ENCODE assay signal across 8 cellular contexts in genomic region chr10:119602241-119603095, GRCh38. TPM values are rescaled to one million over a fixed set of nuclear protein-coding genes. Genes with fewer than 3 reads are reported as not detected.
A peak's percentile ranks its signal among the peaks of the same experiment; 100 is the strongest.
DNase-seq lines count a peak whose midpoint lies in the region; ATAC-seq, FAIRE-seq and TF ChIP-seq lines count a peak whose summit lies in the region.

No MANE protein-coding gene starts in this region.

- peak; percentile 67 to 68 for ATAC-seq in natural killer cell treated with Interleukin-12 subunit alpha and Interleukin-12 subunit beta and Interleukin-15 and Interleukin-18, amount 100 ng/mL, for 72 hours

- H3K27me3 ChIP-seq in OCI-LY3 (ENCODE audit: low read depth, low read length) (no peaks in the 10 kb centered on the region), bronchial epithelial cell (ENCODE audit: control insufficient read depth, insufficient read depth, low read length) (no peaks in the 10 kb centered on the region)

- no peak overlapping the region for H3K4me3 ChIP-seq in OCI-LY3 (ENCODE audit: low read length)
- no peak overlapping the region for H3K4me3 ChIP-seq in bronchial epithelial cell (ENCODE audit: low read depth, low read length)

- peaks cover 11% of the 10 kb centered on the region for H3K36me3 Mint-ChIP-seq in activated naive CD4-positive, alpha-beta T cell treated with anti-CD3 and anti-CD28 coated beads for 36 hours (ENCODE audit: low read depth)
- no peaks in the 10 kb centered on the region for H3K36me3 Mint-ChIP-seq in natural killer cell treated with Interleukin-12 subunit alpha and Interleukin-12 subunit beta and Interleukin-15 and Interleukin-18, amount 100 ng/mL, for 72 hours

- H3K9me3 Mint-ChIP-seq in activated naive CD4-positive, alpha-beta T cell treated with anti-CD3 and anti-CD28 coated beads for 36 hours = no peaks in the 10 kb centered on the region
- H3K9me3 Mint-ChIP-seq in natural killer cell treated with Interleukin-12 subunit alpha and Interleukin-12 subunit beta and Interleukin-15 and Interleukin-18, amount 100 ng/mL, for 72 hours = no peaks in the 10 kb centered on the region

- no peak overlapping the region for H3K27ac ChIP-seq in OCI-LY3 (ENCODE audit: low read length)

- CTCF ChIA-PET in activated naive CD4-positive, alpha-beta T cell treated with anti-CD3 and anti-CD28 coated beads for 36 hours (lab: Charles Lee) = interaction anchor here (0.7 to 1.6 kb wide), 18 partner anchors 10 to 403 kb away, joined by 3 to 8 read pairs (median 3); no protein-coding TSS in a partner anchor

- H3K4me3 Mint-ChIP-seq in activated naive CD4-positive, alpha-beta T cell treated with anti-CD3 and anti-CD28 coated beads for 36 hours = no peak overlapping the region
- H3K4me3 Mint-ChIP-seq in natural killer cell treated with Interleukin-12 subunit alpha and Interleukin-12 subunit beta and Interleukin-15 and Interleukin-18, amount 100 ng/mL, for 72 hours = no peak overlapping the region

- H3K79me2 ChIP-seq in OCI-LY3 (ENCODE audit: low read length) = no peaks in the 10 kb centered on the region

- peak; percentile 59 for TF ChIP-seq CTCF in OCI-LY3 (IDR thresholded peaks at IDR 0.05; ENCODE audit: low read depth, low read length)
- TF ChIP-seq CTCF in bronchial epithelial cell (IDR thresholded peaks at IDR 0.05; ENCODE audit: insufficient read depth, low read length, severe bottlenecking) = peak; percentile 74

- H3K27me3 Mint-ChIP-seq in activated naive CD4-positive, alpha-beta T cell treated with anti-CD3 and anti-CD28 coated beads for 36 hours (ENCODE audit: low read depth) = no peaks in the 10 kb centered on the region
- H3K27me3 Mint-ChIP-seq in natural killer cell treated with Interleukin-12 subunit alpha and Interleukin-12 subunit beta and Interleukin-15 and Interleukin-18, amount 100 ng/mL, for 72 hours = no peaks in the 10 kb centered on the region

- H3K27ac Mint-ChIP-seq in activated naive CD4-positive, alpha-beta T cell treated with anti-CD3 and anti-CD28 coated beads for 36 hours = no peak overlapping the region
- no peak overlapping the region for H3K27ac Mint-ChIP-seq in natural killer cell treated with Interleukin-12 subunit alpha and Interleukin-12 subunit beta and Interleukin-15 and Interleukin-18, amount 100 ng/mL, for 72 hours

- H3K4me1 ChIP-seq in OCI-LY3 (ENCODE audit: low read length) = peaks cover 4% of the 10 kb centered on the region; the same call in 1 of the 2 replicates

- peaks cover 15% of the 10 kb centered on the region for H3K4me1 Mint-ChIP-seq in activated naive CD4-positive, alpha-beta T cell treated with anti-CD3 and anti-CD28 coated beads for 36 hours (ENCODE audit: low read depth)
- peaks cover 4 to 7% of the 10 kb centered on the region in 2 donors for H3K4me1 Mint-ChIP-seq in natural killer cell treated with Interleukin-12 subunit alpha and Interleukin-12 subunit beta and Interleukin-15 and Interleukin-18, amount 100 ng/mL, for 72 hours (ENCODE audit: low read depth in 2 of 2)

- peak; percentile 74 for DNase-seq in activated naive CD4-positive, alpha-beta T cell treated with anti-CD3 and anti-CD28 coated beads for 36 hours
- no peak for DNase-seq in activated naive CD4-positive, alpha-beta T cell treated with anti-CD3 and anti-CD28 coated beads, Interleukin-2, amount 50 U/mL, for 16 hours
- DNase-seq in bronchial epithelial cell (ENCODE audit: low read depth) (peak; percentile 41), COLO829 (ENCODE audit: low spot score) (no peak), NCI-H2029 treated with DMSO at 0.1 percent for 48 hours (lab: John Stamatoyannopoulos, UW) (no peak), COR-L47 (lab: John Stamatoyannopoulos, UW) (no peak)
- DNase-seq in natural killer cell treated with Interleukin-12 subunit alpha and Interleukin-12 subunit beta and Interleukin-15 and Interleukin-18, amount 100 ng/mL, for 72 hours (ENCODE audit: low spot score) = no peak

- intact Hi-C loops in activated naive CD4-positive, alpha-beta T cell treated with anti-CD3 and anti-CD28 coated beads for 36 hours (cut with micrococcal nuclease) = loop anchor here (1.0 kb wide), 1 partner anchor 157 kb away; no protein-coding TSS in a partner anchor

- H4K20me1 ChIP-seq in OCI-LY3 (ENCODE audit: insufficient read depth, low read length) = no peaks in the 10 kb centered on the region

- no peak for FAIRE-seq in bronchial epithelial cell (lab: Jason Lieb, UNC)

- no peak overlapping the region for H2AFZ ChIP-seq in OCI-LY3 (ENCODE audit: low read depth, low read length)

- no peak overlapping the region for H3K4me2 ChIP-seq in OCI-LY3 (ENCODE audit: low read length)

- peaks cover 5% of the 10 kb centered on the region for H3K36me3 ChIP-seq in OCI-LY3 (replicated peaks; ENCODE audit: low read depth, low read length)
- H3K36me3 ChIP-seq in bronchial epithelial cell (ENCODE audit: control insufficient read depth, insufficient read depth, low read length) = no peaks in the 10 kb centered on the region

- no peak overlapping the region for H3K9ac ChIP-seq in OCI-LY3 (ENCODE audit: low read length)

- no peaks in the 10 kb centered on the region for H3K9me3 ChIP-seq in OCI-LY3 (ENCODE audit: insufficient read depth, low read length)

RNA-seq across cellular contexts. Expression of gene TIAL1, which starts 5.7 kb away (rescaled TPM):
- total RNA-seq in activated naive CD4-positive, alpha-beta T cell treated with anti-CD3 and anti-CD28 coated beads for 36 hours = 100 to 1,000 TPM; 184 to 192 TPM
- 20.1 and 28.4 TPM in 2 replicates for total RNA-seq in bronchial epithelial cell
- total RNA-seq in natural killer cell treated with Interleukin-12 subunit alpha and Interleukin-12 subunit beta and Interleukin-15 and Interleukin-18, amount 100 ng/mL, for 72 hours = 100 to 1,000 TPM; 138 to 152 TPM

RNA-seq across cellular contexts. Expression of gene BAG3, which starts 48.7 kb away (rescaled TPM):
- total RNA-seq in activated naive CD4-positive, alpha-beta T cell treated with anti-CD3 and anti-CD28 coated beads for 36 hours = 10 to 100 TPM; 20.9 to 24.3 TPM
- 6.4 and 7.1 TPM in 2 replicates for total RNA-seq in bronchial epithelial cell
- 10 to 100 TPM; 10.5 to 12.7 TPM for total RNA-seq in natural killer cell treated with Interleukin-12 subunit alpha and Interleukin-12 subunit beta and Interleukin-15 and Interleukin-18, amount 100 ng/mL, for 72 hours

RNA-seq across cellular contexts. Expression of gene RGS10, which starts 59.9 kb away (rescaled TPM):
- 100 to 1,000 TPM; 234 to 240 TPM for total RNA-seq in activated naive CD4-positive, alpha-beta T cell treated with anti-CD3 and anti-CD28 coated beads for 36 hours
- 23.9 and 35.5 TPM in 2 replicates for total RNA-seq in bronchial epithelial cell
- 10 to 100 TPM; 23.0 to 26.1 TPM for total RNA-seq in natural killer cell treated with Interleukin-12 subunit alpha and Interleukin-12 subunit beta and Interleukin-15 and Interleukin-18, amount 100 ng/mL, for 72 hours

Comparison
In these comparisons a context has a peak if more than half of its experiments do, and no peak if none do; other contexts are left out.
1. DNase-seq: peak in activated naive CD4-positive, alpha-beta T cell treated with anti-CD3 and anti-CD28 coated beads for 36 hours (single experiment) and bronchial epithelial cell (single experiment); none in activated naive CD4-positive, alpha-beta T cell treated with anti-CD3 and anti-CD28 coated beads, Interleukin-2, amount 50 U/mL, for 16 hours (single experiment), natural killer cell treated with Interleukin-12 subunit alpha and Interleukin-12 subunit beta and Interleukin-15 and Interleukin-18, amount 100 ng/mL, for 72 hours (single experiment), COLO829 (single experiment), NCI-H2029 treated with DMSO at 0.1 percent for 48 hours (single experiment) and COR-L47 (single experiment).